Comparison of ENCODE assay signal across 8 cellular contexts in the genomic region with DNA sequence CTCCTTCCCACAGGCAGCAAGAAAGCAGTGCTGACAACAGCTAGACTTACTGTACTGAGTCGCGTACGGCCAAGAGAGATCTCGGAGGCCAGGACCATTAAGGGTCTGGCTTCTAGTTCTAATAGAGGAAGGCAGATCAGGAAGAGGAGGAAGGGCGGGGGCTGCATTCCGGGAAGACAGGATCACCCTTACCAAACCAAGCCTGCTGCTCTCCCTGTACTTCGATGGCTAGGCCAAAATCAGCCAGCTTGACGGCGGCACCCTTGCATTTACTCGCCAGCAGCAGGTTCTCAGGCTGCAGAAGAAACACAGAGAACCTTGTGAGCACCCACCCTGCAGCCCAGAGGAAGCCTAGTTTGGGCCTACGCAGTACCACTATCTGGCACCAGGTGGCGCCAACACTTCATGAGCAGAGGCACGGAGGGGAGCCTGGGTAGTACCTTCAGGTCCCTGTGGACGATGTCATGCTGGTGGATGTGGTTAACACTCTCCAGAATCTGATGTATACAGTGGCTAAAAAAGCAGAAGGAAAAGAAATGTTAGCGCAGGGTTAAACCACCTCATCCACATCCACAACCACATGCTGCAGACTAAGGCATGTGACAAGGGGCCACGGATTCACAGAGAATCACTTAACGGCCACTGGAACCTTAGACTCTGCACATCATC. TPM values are rescaled to one million over a fixed set of nuclear protein-coding genes. Genes with fewer than 3 reads are reported as not detected.
DNase-seq lines count a peak whose midpoint lies in the region; ATAC-seq and TF ChIP-seq lines count a peak whose summit lies in the region.

No MANE protein-coding gene starts in this region.

- H3K27ac Mint-ChIP-seq in central memory CD8-positive, alpha-beta T cell (ENCODE audit: low read depth), result peak overlapping the region; percentile 83

- H3K27me3 ChIP-seq in AG04450 (ENCODE audit: control insufficient read depth, insufficient read depth, low read length), result no peaks in the 10 kb centered on the region

- peak overlapping the region; percentile 59 for H3K4me3 Mint-ChIP-seq in central memory CD8-positive, alpha-beta T cell

- H3K9me3 Mint-ChIP-seq in central memory CD8-positive, alpha-beta T cell, result no peaks in the 10 kb centered on the region

- H3K36me3 Mint-ChIP-seq in central memory CD8-positive, alpha-beta T cell (ENCODE audit: insufficient read depth), result peaks cover 47% of the 10 kb centered on the region

- POLR2A ChIA-PET in AG04450 (lab: Yijun Ruan, JAX), result interaction anchor here (0.6 kb wide), 1 partner anchor 294 kb away, joined by 4 read pairs; no protein-coding TSS in a partner anchor

- peak; percentile 99 for TF ChIP-seq CTCF in AG04450 (IDR thresholded peaks at IDR 0.05; ENCODE audit: low read depth, low read length)

- CTCF ChIA-PET in AG04450 (lab: Charles Lee), result interaction anchor here (0.7 to 5.6 kb wide), 22 partner anchors 10 to 254 kb away, joined by 3 to 88 read pairs (median 5); no protein-coding TSS in a partner anchor

- no peak overlapping the region for H3K27ac ChIP-seq in AG04450 (ENCODE audit: low read depth, low read length)

- ATAC-seq in GM18519 (IDR thresholded peaks at IDR 0.05; ENCODE audit: low FRiP score, unreplicated experiment) (peak; percentile 86), HG03066 (IDR thresholded peaks at IDR 0.05; ENCODE audit: low read depth, unreplicated experiment) (peak; percentile 92)
- ATAC-seq in central memory CD8-positive, alpha-beta T cell (replicated peaks; ENCODE audit: extremely low read depth, poor library complexity, severe bottlenecking), result peak; percentile 99

- H3K27me3 Mint-ChIP-seq in central memory CD8-positive, alpha-beta T cell, result no peaks in the 10 kb centered on the region

- H3K9me3 ChIP-seq in AG04450 (ENCODE audit: control insufficient read depth, insufficient read depth, low read length), result no peaks in the 10 kb centered on the region

- H3K4me3 ChIP-seq in AG04450 (ENCODE audit: low read depth, low read length), result no peak overlapping the region

- peak; percentile 49 for DNase-seq in AG04450 (ENCODE audit: low read depth, low spot score)
- DNase-seq in NCI-H2227 (lab: John Stamatoyannopoulos, UW; ENCODE audit: unreplicated experiment), result peak; percentile 83
- DNase-seq in activated CD4-positive, alpha-beta T cell treated with anti-CD3 and anti-CD28 coated beads for 24 hours (ENCODE audit: low read depth in 2 of 2), result peak; percentile 91 to 93
- peak; percentile 91 to 98 for DNase-seq in central memory CD8-positive, alpha-beta T cell (ENCODE audit: low spot score in 2 of 2)
- DNase-seq in left kidney (ENCODE audit: low read depth, low spot score), result peak; percentile 88
- DNase-seq in stimulated activated CD4-positive, alpha-beta T cell treated with anti-CD3 and anti-CD28 coated beads, Interleukin-2, amount 100 ng/mL, for 4 hours (ENCODE audit: low read depth), result peak; percentile 80

- peaks cover 34% of the 10 kb centered on the region for H3K4me1 Mint-ChIP-seq in central memory CD8-positive, alpha-beta T cell

RNA-seq across cellular contexts. Expression of a gene that starts 25.4 kb away (rescaled TPM):
- 22.3 and 23.7 TPM in 2 replicates for polyA plus RNA-seq in AG04450 (2011; rRNA removed)
- 28.5 and 28.7 TPM in 2 replicates for polyA minus RNA-seq in AG04450 (2011; rRNA and poly(A)+ RNA removed)

RNA-seq across cellular contexts. Expression of a gene that starts 37.6 kb away (rescaled TPM):
- 11.4 and 13.2 TPM in 2 replicates for polyA plus RNA-seq in AG04450 (2011; rRNA removed)
- 15.7 and 16.1 TPM in 2 replicates for polyA minus RNA-seq in AG04450 (2011; rRNA and poly(A)+ RNA removed)
